In the genomic region with DNA sequence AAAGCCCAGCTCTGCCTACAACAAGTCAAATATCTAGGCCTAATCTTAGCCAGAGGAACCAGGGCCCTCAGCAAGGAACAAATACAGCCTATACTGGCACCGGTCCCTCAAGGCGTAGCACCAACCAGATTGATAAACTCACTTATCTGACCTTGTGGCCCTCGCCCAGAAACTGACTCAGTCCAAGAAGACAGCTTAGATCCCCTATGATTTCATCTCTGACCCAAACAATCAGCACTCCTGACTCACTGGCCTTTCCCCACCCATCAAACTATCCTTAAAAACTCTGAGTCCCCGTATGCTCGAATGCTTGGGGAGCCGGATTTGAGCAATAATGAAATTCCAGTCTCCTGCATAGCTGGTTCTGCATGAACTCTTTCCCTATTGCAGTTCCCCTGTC, we compare ENCODE assay signal across 14 cellular contexts. TPM values are rescaled to one million over a fixed set of nuclear protein-coding genes. Genes with fewer than 3 reads are reported as not detected.
DNase-seq lines count a peak whose midpoint lies in the region; ATAC-seq, FAIRE-seq and TF ChIP-seq lines count a peak whose summit lies in the region.
"Had no signal": no experiment of that assay in that cellular context is flagged by ENCODE, and none has a peak within 500 bp of the region (broad histone marks: within the 10 kb centered on the region; RNA-seq: fewer than 3 reads in every experiment).

No MANE protein-coding gene starts in this region.

- no peak for ATAC-seq in memory B cell (ENCODE audit: low read depth)
- ATAC-seq in GM21786 (IDR thresholded peaks at IDR 0.05; ENCODE audit: unreplicated experiment) = no peak

- H3K4me1 Mint-ChIP-seq in IgD-negative memory B cell = peaks cover 13 to 15% (median 15%) of the 10 kb centered on the region in 3 donors
- peaks cover 3% of the 10 kb centered on the region for H3K4me1 Mint-ChIP-seq in astrocyte (ENCODE audit: low read depth, unreplicated experiment)
- H3K4me1 Mint-ChIP-seq in memory B cell = peaks cover 20% of the 10 kb centered on the region

- H3K4me2 ChIP-seq in astrocyte (ENCODE audit: low read length) = no peak overlapping the region

- H3K27ac Mint-ChIP-seq in IgD-negative memory B cell = no peak overlapping the region
- H3K27ac Mint-ChIP-seq in astrocyte (ENCODE audit: unreplicated experiment) = no peak overlapping the region
- H3K27ac Mint-ChIP-seq in memory B cell = no peak overlapping the region

- no peak for FAIRE-seq in astrocyte (lab: Jason Lieb, UNC)
- FAIRE-seq: islet of Langerhans had no signal

- H3K79me2 ChIP-seq in astrocyte (ENCODE audit: insufficient read depth, low read length) = no peaks in the 10 kb centered on the region

- TF ChIP-seq CTCF in astrocyte (IDR thresholded peaks at IDR 0.05; ENCODE audit: insufficient read depth, low read depth, low read length) = no peak

- H3K9me3 Mint-ChIP-seq in IgD-negative memory B cell (no peaks in the 10 kb centered on the region), astrocyte (ENCODE audit: unreplicated experiment) (peaks cover 11% of the 10 kb centered on the region), memory B cell (no peaks in the 10 kb centered on the region)

- H3K9me3 ChIP-seq in astrocyte (ENCODE audit: insufficient read depth, low read depth, low read length) = no peaks in the 10 kb centered on the region
- H3K9me3 ChIP-seq: ovary had no signal

- H3K4me3 Mint-ChIP-seq in IgD-negative memory B cell (peak overlapping the region; percentile 67 to 90 (median 82)), astrocyte (ENCODE audit: unreplicated experiment) (peak overlapping the region; percentile 64), memory B cell (peak overlapping the region; percentile 57)

- peak; percentile 5 for DNase-seq in A172 (ENCODE audit: low spot score)
- DNase-seq in astrocyte (ENCODE audit: low read depth) = no peak
- DNase-seq in memory B cell (ENCODE audit: low spot score in 2 of 2) = no peak
- no peak for DNase-seq in stimulated activated CD4-positive, alpha-beta T cell treated with anti-CD3 and anti-CD28 coated beads, Interleukin-4, amount 100 ng/mL, for 4 hours
- no peak for DNase-seq in stimulated activated CD4-positive, alpha-beta T cell treated with anti-CD3 and anti-CD28 coated beads, Interleukin-2, amount 100 ng/mL, for 24 hours
- no peak for DNase-seq in SHP77 (lab: John Stamatoyannopoulos, UW)
- DNase-seq: activated CD4-positive, alpha-beta T cell treated with anti-CD3 and anti-CD28 coated beads, Interleukin-2, amount 50 U/mL, for 1 hour; activated T-cell treated with anti-CD3 and anti-CD28 coated beads, Interleukin-2, amount 50 U/mL, for 1 hour; amygdala; ovary; stimulated activated naive CD4-positive, alpha-beta T cell had no signal

- no peaks in the 10 kb centered on the region for H3K27me3 ChIP-seq in astrocyte (ENCODE audit: insufficient read depth, low read length)
- H3K27me3 ChIP-seq: ovary had no signal

- H4K20me1 ChIP-seq in astrocyte (ENCODE audit: insufficient read depth, low read length) = no peaks in the 10 kb centered on the region

- no peaks in the 10 kb centered on the region for H3K36me3 ChIP-seq in astrocyte (ENCODE audit: insufficient read depth, low read length)
- H3K36me3 ChIP-seq: ovary had no signal

- H3K27ac ChIP-seq in astrocyte (ENCODE audit: low read depth, low read length) = no peak overlapping the region
- H3K27ac ChIP-seq: ovary had no signal

- H3K36me3 Mint-ChIP-seq in IgD-negative memory B cell = no peaks in the 10 kb centered on the region
- H3K36me3 Mint-ChIP-seq in astrocyte (ENCODE audit: low read depth, unreplicated experiment) = peaks cover 3% of the 10 kb centered on the region
- no peaks in the 10 kb centered on the region for H3K36me3 Mint-ChIP-seq in memory B cell

- H3K27me3 Mint-ChIP-seq in IgD-negative memory B cell (peaks cover 13% of the 10 kb centered on the region), astrocyte (ENCODE audit: low read depth, unreplicated experiment) (peaks cover 27% of the 10 kb centered on the region), memory B cell (peaks cover 8% of the 10 kb centered on the region)

- no peak overlapping the region for H2AFZ ChIP-seq in astrocyte (ENCODE audit: low read depth, low read length)

- peaks cover 10% of the 10 kb centered on the region for H3K4me1 ChIP-seq in astrocyte (ENCODE audit: insufficient read depth, low read length)

- no peak overlapping the region for H3K4me3 ChIP-seq in astrocyte (ENCODE audit: insufficient read depth, low read depth, low read length)
- H3K4me3 ChIP-seq: ovary had no signal

- H3K9ac ChIP-seq in astrocyte (ENCODE audit: low read length) = no peak overlapping the region

RNA-seq across cellular contexts. Expression of gene SORD, which starts 1.7 kb away (rescaled TPM):
- total RNA-seq in A172 (2014; rRNA removed; shearing (Covaris generic)) = 24.0 and 27.6 TPM in 2 replicates
- 20.3 TPM for polyA plus RNA-seq in IgD-negative memory B cell
- total RNA-seq in astrocyte = 25.1 and 26.2 TPM in 2 replicates
